In genomic region chr13:98576215-98576945, GRCh38 we compare ENCODE assay signal across 9 cellular contexts. TPM values are rescaled to one million over a fixed set of nuclear protein-coding genes. Genes with fewer than 3 reads are reported as not detected.
DNase-seq lines count a peak whose midpoint lies in the region; ATAC-seq, FAIRE-seq and TF ChIP-seq lines count a peak whose summit lies in the region.
"Had no signal": no experiment of that assay in that cellular context is flagged by ENCODE, and none has a peak within 500 bp of the region (broad histone marks: within the 10 kb centered on the region; RNA-seq: fewer than 3 reads in every experiment).

No MANE protein-coding gene starts in this region.

- ATAC-seq in DND-41 (ENCODE audit: insufficient read depth, low read depth) (peak; percentile 67), GM21390 (IDR thresholded peaks at IDR 0.05; ENCODE audit: unreplicated experiment) (peak; percentile 36), mucosa of descending colon (peak; percentile 50)

- H4K5ac ChIP-seq in H1 (ENCODE audit: insufficient read length, low read depth, low read length) = no peak overlapping the region

- H3K9ac ChIP-seq in DND-41 (ENCODE audit: low read depth, low read length) (peak overlapping the region; percentile 96), HUES48 (ENCODE audit: low read depth, low read length) (peak overlapping the region; percentile 78), H1 (replicated peaks in 1 of 4; ENCODE audit: extremely low read depth in 1 of 4, low read depth in 3 of 4, low read length in 3 of 4) (peak overlapping the region; percentile 76 to 98 (median 87))

- H3K4me3 ChIP-seq in DND-41 (ENCODE audit: low read depth in 1 of 2, low read length in 2 of 2) = peak overlapping the region; percentile 68 to 86
- H3K4me3 ChIP-seq in HUES48 (ENCODE audit: low read depth, low read length) = peak overlapping the region; percentile 83
- peak overlapping the region; percentile 59 to 90 (median 83) for H3K4me3 ChIP-seq in H1 (ENCODE audit: extremely low read depth in 1 of 4, insufficient read depth in 2 of 4, low read depth in 3 of 4, low read length in 4 of 4)
- peak overlapping the region; percentile 94 for H3K4me3 ChIP-seq in mucosa of descending colon
- peak overlapping the region; percentile 52 to 99 (median 84) for H3K4me3 ChIP-seq in tibial nerve

- no peak overlapping the region for H2BK12ac ChIP-seq in H1 (ENCODE audit: low read depth, low read length)

- H3K14ac ChIP-seq in H1 (ENCODE audit: insufficient read length) = no peak overlapping the region

- peak overlapping the region; percentile 8; the same call in 1 of the 2 replicates for H2BK5ac ChIP-seq in H1 (ENCODE audit: low read depth, low read length)

- no peak for TF ChIP-seq POLR2A in H1 (IDR thresholded peaks at IDR 0.05; ENCODE audit: control extremely low read depth in 1 of 2, low read depth in 2 of 2, low read length in 2 of 2)
- no peak for TF ChIP-seq POLR2A in tibial nerve (IDR thresholded peaks at IDR 0.05)

- no peak for FAIRE-seq in H1 (lab: Jason Lieb, UNC)
- FAIRE-seq: TTC549 had no signal

- H3K23ac ChIP-seq in H1 (ENCODE audit: insufficient read length) = no peak overlapping the region

- H3K27me3 ChIP-seq in DND-41 (ENCODE audit: insufficient read depth, low read length, poor library complexity) = no peaks in the 10 kb centered on the region
- H3K27me3 ChIP-seq in HUES48 (ENCODE audit: control insufficient read depth, insufficient read depth, low read length) = no peaks in the 10 kb centered on the region
- H3K27me3 ChIP-seq in H1 (replicated peaks in 1 of 4; ENCODE audit: control insufficient read depth in 3 of 4, extremely low read depth in 1 of 4, insufficient read depth in 3 of 4, low read length in 3 of 4) = no peaks in the 10 kb centered on the region
- H3K27me3 ChIP-seq in tibial nerve = no peaks in the 10 kb centered on the region

- H3K79me1 ChIP-seq in H1 (ENCODE audit: low read depth, low read length) = peaks cover 9% of the 10 kb centered on the region

- H2BK120ac ChIP-seq in H1 (replicated peaks; ENCODE audit: low read depth, low read length) = no peak overlapping the region

- TF ChIP-seq RAD21 in H1 (IDR thresholded peaks at IDR 0.05 in 1 of 2, conservative IDR thresholded peaks at IDR 0.05 in 1 of 2; ENCODE audit: low read depth in 2 of 2, low read length in 2 of 2) = no peak

- H3K23me2 ChIP-seq in H1 (ENCODE audit: low read depth, low read length) = peaks cover 2% of the 10 kb centered on the region; the same call in 1 of the 2 replicates

- peak overlapping the region; percentile 74 for H3K4me2 ChIP-seq in DND-41 (ENCODE audit: insufficient read depth, low read length)
- H3K4me2 ChIP-seq in H1 (ENCODE audit: insufficient read depth in 1 of 2, low read depth in 2 of 2, low read length in 2 of 2) = peak overlapping the region; percentile 83 to 84

- no peak overlapping the region for H2BK15ac ChIP-seq in H1 (ENCODE audit: low read length)

- peak overlapping the region; percentile 80 for H4K8ac ChIP-seq in H1 (ENCODE audit: extremely low read depth, insufficient read depth, low read length)

- no peak for TF ChIP-seq CTCF in DND-41 (IDR thresholded peaks at IDR 0.05; ENCODE audit: borderline replicate concordance, extremely low read depth, low read length, poor library complexity, severe bottlenecking)
- no peak for TF ChIP-seq CTCF in H1 (IDR thresholded peaks at IDR 0.05; ENCODE audit: control extremely low read depth in 1 of 3, insufficient read depth in 1 of 3, low read depth in 1 of 3, low read length in 3 of 3)
- TF ChIP-seq CTCF in mucosa of descending colon (IDR thresholded peaks at IDR 0.05) = no peak
- TF ChIP-seq CTCF in tibial nerve (IDR thresholded peaks at IDR 0.05) = no peak

- TF ChIP-seq EP300 in H1 (IDR thresholded peaks at IDR 0.05; ENCODE audit: borderline replicate concordance in 1 of 2, low read depth in 2 of 2, low read length in 2 of 2) (no peak), tibial nerve (IDR thresholded peaks at IDR 0.05) (peak in 1 of 2 donors; percentile 26)

- DNase-seq in DND-41 (peak; percentile 55), H1 (ENCODE audit: low read depth in 1 of 2, low spot score in 2 of 2) (no peak), mucosa of descending colon (peak; percentile 61 to 80 (median 80)), tibial nerve (ENCODE audit: low spot score in 2 of 2) (peak in 1 of 2 donors; percentile 36), DMS153 treated with DMSO at 0.1 percent for 48 hours (lab: John Stamatoyannopoulos, UW; ENCODE audit: unreplicated experiment) (no peak)
- peak; percentile 34 for DNase-seq in activated CD4-positive, alpha-beta T cell treated with anti-CD3 and anti-CD28 coated beads, Interleukin-2, amount 50 U/mL, for 1 hour

- H3K79me2 ChIP-seq in DND-41 (ENCODE audit: insufficient read depth, low read length) = peaks cover 52% of the 10 kb centered on the region
- H3K79me2 ChIP-seq in H1 (ENCODE audit: control insufficient read depth in 1 of 2, insufficient read depth in 2 of 2, low read length in 2 of 2) = peaks cover 41 to 47% of the 10 kb centered on the region in 2 experiments

- H3K27ac ChIP-seq in DND-41 (ENCODE audit: low read length) = peak overlapping the region; percentile 64
- peak overlapping the region; percentile 71 for H3K27ac ChIP-seq in HUES48 (ENCODE audit: low read depth, low read length)
- H3K27ac ChIP-seq in H1 (ENCODE audit: low read depth, low read length) = peak overlapping the region; percentile 78
- peak overlapping the region; percentile 70 to 98 (median 96) for H3K27ac ChIP-seq in tibial nerve

- H4K20me1 ChIP-seq in DND-41 (ENCODE audit: insufficient read depth, low read length) (peaks cover 47% of the 10 kb centered on the region), H1 (replicated peaks in 1 of 2; ENCODE audit: control insufficient read depth in 1 of 2, insufficient read depth in 2 of 2, low read length in 2 of 2) (peaks cover 9 to 17% of the 10 kb centered on the region in 2 experiments)

- H3K36me3 ChIP-seq in DND-41 (ENCODE audit: insufficient read depth, low read length) (peaks cover 5% of the 10 kb centered on the region; the same call in 1 of the 2 replicates), HUES48 (ENCODE audit: control insufficient read depth, insufficient read depth, low read length) (no peaks in the 10 kb centered on the region), H1 (ENCODE audit: control insufficient read depth in 2 of 4, insufficient read depth in 4 of 4, low read length in 3 of 4) (no peaks in the 10 kb centered on the region; a peak in 1 of 8 replicates), mucosa of descending colon (ENCODE audit: low read depth) (no peaks in the 10 kb centered on the region), tibial nerve (no peaks in the 10 kb centered on the region)

- H3K18ac ChIP-seq in H1 (ENCODE audit: extremely low read depth, low read length) = peak overlapping the region; percentile 62

- H2AFZ ChIP-seq in DND-41 (ENCODE audit: low read depth, low read length) = peak overlapping the region; percentile 64
- H2AFZ ChIP-seq in H1 (ENCODE audit: low read length) = no peak overlapping the region

- H3K56ac ChIP-seq in H1 (replicated peaks; ENCODE audit: insufficient read length, low read depth, low read length) = no peak overlapping the region

- 2% methylated on average over 45 of the region's 98 CpGs; no CpG with 5 or more reads in 1 of the 2 experiments for WGBS in H1 (ENCODE audit: extremely low coverage in 1 of 2, insufficient coverage in 1 of 2, insufficient read length in 1 of 2, insufficient replicate concordance in 2 of 2, low coverage in 1 of 2, low lambda C conversion rate in 2 of 2, missing lambda C conversion rate in 1 of 2), 2 experiments
- WGBS in tibial nerve, 2 donors = 0% methylated on average over 6 to 77 of the region's 98 CpGs

- H4K91ac ChIP-seq in H1 (replicated peaks; ENCODE audit: insufficient read length, low read length) = no peak overlapping the region

- no peaks in the 10 kb centered on the region for H3K9me3 ChIP-seq in DND-41 (ENCODE audit: insufficient read depth, low read length, severe bottlenecking)
- H3K9me3 ChIP-seq in HUES48 (ENCODE audit: control insufficient read depth, insufficient read depth, low read length) = no peaks in the 10 kb centered on the region
- H3K9me3 ChIP-seq in H1 (ENCODE audit: insufficient read depth in 2 of 2, low read depth in 1 of 2, low read length in 1 of 2) = no peaks in the 10 kb centered on the region
- no peaks in the 10 kb centered on the region for H3K9me3 ChIP-seq in mucosa of descending colon
- H3K9me3 ChIP-seq in tibial nerve = no peaks in the 10 kb centered on the region

- H2BK20ac ChIP-seq in H1 (ENCODE audit: low read length) = no peak overlapping the region

- H3K4me1 ChIP-seq in DND-41 (ENCODE audit: insufficient read depth, low read length) (peaks cover 49% of the 10 kb centered on the region), HUES48 (ENCODE audit: control insufficient read depth, insufficient read depth, low read length) (peaks cover 52% of the 10 kb centered on the region), H1 (replicated peaks in 1 of 4; ENCODE audit: control insufficient read depth in 3 of 4, insufficient read depth in 4 of 4, low read length in 3 of 4) (peaks cover 3 to 25% (median 9%) of the 10 kb centered on the region in 4 experiments), mucosa of descending colon (ENCODE audit: low read depth) (peaks cover 41% of the 10 kb centered on the region), tibial nerve (peaks cover 0 to 59% (median 35%) of the 10 kb centered on the region in 4 donors)

- H3K4ac ChIP-seq in H1 (replicated peaks; ENCODE audit: insufficient read length, low read depth, low read length) = no peak overlapping the region

- POLR2A ChIA-PET in H1 (lab: Charles Lee; ENCODE audit: partially characterized antibody) = interaction anchor here (0.9 to 3.2 kb wide), 15 partner anchors 8 to 130 kb away, joined by 3 to 11 read pairs (median 3); no protein-coding TSS in a partner anchor

- CTCF ChIA-PET in H1 (lab: Charles Lee; ENCODE audit: partially characterized antibody) = interaction anchor here (1.1 to 1.3 kb wide), 3 partner anchors 20 to 77 kb away, joined by 3 to 4 read pairs (median 3); no protein-coding TSS in a partner anchor

- H2AK5ac ChIP-seq in H1 (ENCODE audit: low read depth, low read length) = no peak overlapping the region

- intact Hi-C loops in mucosa of descending colon (cut with DNase I, micrococcal nuclease) = loop anchor here in 1 of 2 donors (10.0 kb wide), 1 partner anchor 132 kb away; no protein-coding TSS in a partner anchor

TF ChIP-seq in H1, 55 proteins besides CTCF, POLR2A, EP300 and RAD21 (continues in another document):
- peak; percentile 45; the same call in 1 of the 2 replicates for TF ChIP-seq PHF8 (conservative IDR thresholded peaks at IDR 0.05; ENCODE audit: low read depth, low read length)

RNA-seq across cellular contexts. Expression of gene STK24, which starts 0.5 kb away (rescaled TPM):
- 142 and 143 TPM in 2 replicates for total RNA-seq in H1 (2021; fragmentation: NEBNext Ultra II Directional; extraction: Animal tissue kit (Norgen Biotek cat#: 25700))
- 61.1 and 62.8 TPM in 2 replicates for polyA plus RNA-seq in H1 (2011; rRNA removed)
- 59.9 TPM for polyA plus RNA-seq in H1 (2011; cell fraction: cytosol; rRNA removed)
- polyA plus RNA-seq in H1 (2011; cell fraction: nucleus; rRNA removed) = 54.6 TPM
- 84.4 to 107 TPM (median 87.3 TPM) in 4 replicates for polyA plus RNA-seq in H1 (2012, experiment 1 of 2)
- 100 TPM for polyA plus RNA-seq in H1 (2012, experiment 2 of 2)
- 112 TPM for polyA plus RNA-seq in H1 (2013, experiment 1 of 2)
- polyA plus RNA-seq in H1 (2013, experiment 2 of 2) = 113 TPM
- polyA minus RNA-seq in H1 (2011; rRNA and poly(A)+ RNA removed) = 32.0 and 40.7 TPM in 2 replicates
- polyA minus RNA-seq in H1 (2011; cell fraction: cytosol; rRNA and poly(A)+ RNA removed) = 35.3 TPM
- polyA minus RNA-seq in H1 (2011; cell fraction: nucleus; rRNA and poly(A)+ RNA removed) = 34.1 TPM
- total RNA-seq in mucosa of descending colon (100 to 1,000 TPM; 190 to 210 (median 204) TPM), tibial nerve (10 to 100 TPM; 49.8 to 68.9 (median 57.0) TPM)

Comparison
In these comparisons a context has a peak if more than half of its experiments do, and no peak if none do; other contexts are left out.
1. DNase-seq: peak in DND-41 (single experiment), activated CD4-positive, alpha-beta T cell treated with anti-CD3 and anti-CD28 coated beads, Interleukin-2, amount 50 U/mL, for 1 hour (single experiment) and mucosa of descending colon (3 of 3); none in H1 (0 of 2) and DMS153 treated with DMSO at 0.1 percent for 48 hours (single experiment).
2. Peak in every context shown above with its lines, with median percentiles within 50 percentile points of each other: ATAC-seq, H3K27ac ChIP-seq, H3K4me3 ChIP-seq and H3K9ac ChIP-seq.